9 cellular contexts compared by ENCODE assay signal in the genomic region with DNA sequence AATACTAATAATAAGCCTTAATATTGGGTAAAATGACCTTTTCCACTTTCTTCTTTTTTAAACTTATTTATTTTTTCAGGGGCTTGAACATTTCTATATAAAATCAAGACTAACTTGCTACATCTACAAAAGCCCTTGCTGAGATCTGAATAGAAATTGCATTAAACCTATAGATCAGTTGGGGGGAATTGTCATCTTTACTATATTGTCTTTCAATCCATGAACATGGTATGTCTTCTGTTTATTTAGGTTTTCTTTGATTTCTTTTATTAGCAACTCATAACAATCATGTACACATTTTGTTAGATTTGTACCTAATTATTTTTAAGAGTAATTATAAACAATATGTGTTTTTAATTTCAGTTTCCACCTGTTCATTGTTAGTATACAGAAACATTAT.
A peak's percentile ranks its signal among the peaks of the same experiment; 100 is the strongest.
ATAC-seq and TF ChIP-seq lines count a peak whose summit lies in the region.
"Had no signal": no experiment of that assay in that cellular context is flagged by ENCODE, and none has a peak within 500 bp of the region (broad histone marks: within the 10 kb centered on the region; RNA-seq: fewer than 3 reads in every experiment).

No MANE protein-coding gene starts in this region.

- TF ChIP-seq CTCF in HEK293 (tag by site-specific recombination; IDR thresholded peaks at IDR 0.05), result no peak

- H3K4me1 ChIP-seq in HEK293 (ENCODE audit: control insufficient read depth, insufficient read depth, low read length), result no peaks in the 10 kb centered on the region
- H3K4me1 ChIP-seq: A549; BE2C; BLaER1; BLaER1 treated with 17β-estradiol and CSF1 and Interleukin-3, amounts not matched to agents 10 nM and 100 nM had no signal

- no peaks in the 10 kb centered on the region for H3K36me3 ChIP-seq in HEK293 (ENCODE audit: control insufficient read depth in 2 of 2, insufficient read depth in 1 of 2, low read length in 2 of 2)
- H3K36me3 ChIP-seq: BE2C; BLaER1; BLaER1 treated with 17β-estradiol and CSF1 and Interleukin-3, amounts not matched to agents 10 nM and 100 nM had no signal

- no peak for ATAC-seq in GM19452 (IDR thresholded peaks at IDR 0.05; ENCODE audit: unreplicated experiment)
- ATAC-seq: A549; CD8-positive, alpha-beta T cell had no signal

- no peaks in the 10 kb centered on the region; the same call in 1 of the 2 replicates for H3K9me3 ChIP-seq in HEK293 (ENCODE audit: control insufficient read depth, insufficient read depth, low read depth, low read length)
- H3K9me3 ChIP-seq: BE2C had no signal

- no peak overlapping the region for H3K4me3 ChIP-seq in HEK293 (ENCODE audit: low read depth, low read length)
- H3K4me3 ChIP-seq: A549; BLaER1; BLaER1 treated with 17β-estradiol and CSF1 and Interleukin-3, amounts not matched to agents 10 nM and 100 nM had no signal

- CTCF ChIA-PET in HEK293 (lab: Yijun Ruan, JAX), result interaction anchor here (0.6 kb wide), 1 partner anchor 10 kb away, joined by 3 read pairs; no protein-coding TSS in a partner anchor

- POLR2A ChIA-PET in HEK293 (lab: Yijun Ruan, JAX), result no interaction called here

- no peak overlapping the region for H3K27ac ChIP-seq in HEK293 (ENCODE audit: extremely low read depth, low read depth, low read length)
- H3K27ac ChIP-seq: 22Rv1; A549; BLaER1; BLaER1 treated with 17β-estradiol and CSF1 and Interleukin-3, amounts not matched to agents 10 nM and 100 nM; C4-2B had no signal

TF ChIP-seq in HEK293, 187 proteins besides CTCF, POLR2A, EP300 and RAD21:
- no peak for TF ChIP-seq ZNF112 (tag by site-specific recombination; IDR thresholded peaks at IDR 0.05)
- TF ChIP-seq ZNF692 (tag by site-specific recombination; IDR thresholded peaks at IDR 0.05), result no peak
- peak; percentile 94 for TF ChIP-seq ZNF248 (tag by site-specific recombination; IDR thresholded peaks at IDR 0.05)
